Comparison of ENCODE assay signal across 8 cellular contexts in genomic region chr9:129108805-129109370, GRCh38. TPM values are rescaled to one million over a fixed set of nuclear protein-coding genes. Genes with fewer than 3 reads are reported as not detected.
DNase-seq lines count a peak whose midpoint lies in the region; ATAC-seq and TF ChIP-seq lines count a peak whose summit lies in the region.

No MANE protein-coding gene starts in this region.

- H3K9me3 ChIP-seq in psoas muscle = no peaks in the 10 kb centered on the region

- no peak overlapping the region for H3K27ac Mint-ChIP-seq in endothelial cell (ENCODE audit: unreplicated experiment)

- H3K4me1 ChIP-seq in psoas muscle = peaks cover 46% of the 10 kb centered on the region

- 15 to 25% (median 19%) methylated on average over 8 of the region's 8 CpGs for WGBS in psoas muscle, 3 donors

- TF ChIP-seq CTCF in endothelial cell (IDR thresholded peaks at IDR 0.05; ENCODE audit: unreplicated experiment) = no peak
- TF ChIP-seq CTCF in psoas muscle (IDR thresholded peaks at IDR 0.05) = no peak

- DNase-seq in NCI-H2171 treated with DMSO at 0.1 percent for 48 hours (lab: John Stamatoyannopoulos, UW) = peak; percentile 25
- no peak for DNase-seq in NCI-H2171 (lab: John Stamatoyannopoulos, UW)
- DNase-seq in endothelial cell (ENCODE audit: low spot score) = no peak
- peak; percentile 55 to 72 for DNase-seq in psoas muscle

- H3K9me3 Mint-ChIP-seq in endothelial cell (ENCODE audit: unreplicated experiment) = no peaks in the 10 kb centered on the region

- H3K27me3 Mint-ChIP-seq in endothelial cell (ENCODE audit: unreplicated experiment) = peaks cover 13% of the 10 kb centered on the region

- ATAC-seq in psoas muscle = peak in 1 of 4 donors; percentile 5
- no peak for ATAC-seq in HG03196 (IDR thresholded peaks at IDR 0.05; ENCODE audit: unreplicated experiment)
- ATAC-seq in GM18517 (IDR thresholded peaks at IDR 0.05; ENCODE audit: unreplicated experiment) = no peak
- no peak for ATAC-seq in HG03039 (IDR thresholded peaks at IDR 0.05; ENCODE audit: unreplicated experiment)

- no peak for TF ChIP-seq EP300 in Ishikawa (IDR thresholded peaks at IDR 0.05; ENCODE audit: borderline replicate concordance)

- intact Hi-C loops in psoas muscle (cut with DNase I) = no loop called here

- H3K27ac ChIP-seq in psoas muscle = peak overlapping the region; percentile 87

- H3K4me1 Mint-ChIP-seq in endothelial cell (ENCODE audit: unreplicated experiment) = peaks cover 18% of the 10 kb centered on the region

- H3K36me3 Mint-ChIP-seq in endothelial cell (ENCODE audit: low read depth, unreplicated experiment) = no peaks in the 10 kb centered on the region

- H3K27me3 ChIP-seq in psoas muscle (ENCODE audit: insufficient read depth in 3 of 3, low read length in 2 of 3) = no peaks in the 10 kb centered on the region

- peak overlapping the region; percentile 83 for H3K4me3 ChIP-seq in psoas muscle

- peaks cover 0 to 25% of the 10 kb centered on the region in 2 donors for H3K36me3 ChIP-seq in psoas muscle (ENCODE audit: insufficient read depth in 1 of 2, low read depth in 1 of 2)

- H3K4me3 Mint-ChIP-seq in endothelial cell (ENCODE audit: unreplicated experiment) = peak overlapping the region; percentile 84

- no peak for TF ChIP-seq RAD21 in Ishikawa (IDR thresholded peaks at IDR 0.05; ENCODE audit: low read depth)

TF ChIP-seq in Ishikawa, 13 proteins besides CTCF, POLR2A, EP300 and RAD21:
- TF ChIP-seq FOXM1 (IDR thresholded peaks at IDR 0.05; ENCODE audit: borderline replicate concordance, low read depth) (no peak), TCF12 (IDR thresholded peaks at IDR 0.05; ENCODE audit: low read depth) (0 out of 2 replicates have a peak, but pooled peaks have one; percentile 19), CEBPB (IDR thresholded peaks at IDR 0.05) (no peak), NFIC (IDR thresholded peaks at IDR 0.05) (peak; percentile 89), EGR1 (IDR thresholded peaks at IDR 0.05) (no peak)

RNA-seq across cellular contexts. Expression of gene CRAT, which starts 1.7 kb away (rescaled TPM):
- total RNA-seq in endothelial cell (ENCODE audit: unreplicated experiment) (42.9 TPM), psoas muscle (100 to 1,000 TPM; 123 to 229 (median 164) TPM)
- polyA plus RNA-seq in psoas muscle = 100 to 1,000 TPM in 2 of 3 donors, 10 to 100 TPM in 1; 88.7 to 106 (median 100) TPM

RNA-seq across cellular contexts. Expression of gene PTPA, which starts 2.3 kb away (rescaled TPM):
- 120 TPM for total RNA-seq in endothelial cell (ENCODE audit: unreplicated experiment)
- 100 to 1,000 TPM in 2 of 4 donors, 10 to 100 TPM in 2; 95.1 to 110 (median 102) TPM for total RNA-seq in psoas muscle
- 100 to 1,000 TPM in 1 of 3 donors, 10 to 100 TPM in 2; 54.1 to 109 (median 83.1) TPM for polyA plus RNA-seq in psoas muscle

RNA-seq across cellular contexts. Expression of gene DOLPP1, which starts 28.0 kb away (rescaled TPM):
- total RNA-seq in endothelial cell (ENCODE audit: unreplicated experiment) (21.4 TPM), psoas muscle (1 to 10 TPM; 2.1 to 4.7 (median 4.2) TPM)
- polyA plus RNA-seq in psoas muscle = 1 to 10 TPM; 2.3 to 5.2 (median 4.7) TPM

Comparison
In these comparisons a context has a peak if more than half of its experiments do, and no peak if none do; other contexts are left out.
1. DNase-seq: peak in NCI-H2171 treated with DMSO at 0.1 percent for 48 hours (single experiment) and psoas muscle (2 of 2); none in NCI-H2171 (single experiment) and endothelial cell (single experiment).